18 cellular contexts compared by ENCODE assay signal in the genomic region with DNA sequence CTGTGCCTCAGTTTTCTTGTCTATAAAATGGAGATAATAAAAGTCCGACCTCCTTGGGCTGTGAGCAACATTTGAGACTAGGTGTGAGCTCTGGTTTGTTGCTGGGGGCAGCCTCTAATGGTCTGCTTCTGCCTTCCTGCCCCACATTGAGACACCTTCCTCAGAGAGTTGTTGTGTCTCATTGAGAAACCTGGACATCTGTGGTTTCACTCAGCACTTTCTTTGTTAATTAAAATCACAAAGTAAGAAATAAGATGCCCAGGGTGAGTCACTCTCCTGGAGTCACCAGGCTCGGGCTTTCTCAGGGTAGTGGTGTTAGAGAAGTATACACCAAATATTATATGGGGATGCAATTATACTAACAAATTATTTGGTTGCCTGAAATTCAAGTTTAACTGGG.
DNase-seq lines count a peak whose midpoint lies in the region; ATAC-seq, FAIRE-seq and TF ChIP-seq lines count a peak whose summit lies in the region.
"Had no signal": no experiment of that assay in that cellular context is flagged by ENCODE, and none has a peak within 500 bp of the region (broad histone marks: within the 10 kb centered on the region; RNA-seq: fewer than 3 reads in every experiment).

No MANE protein-coding gene starts in this region.

- CTCF ChIA-PET in HepG2 (lab: Yijun Ruan, JAX; ENCODE audit: low intra/inter-chr PET ratio, low total read pairs) = no interaction called here

- no peak for TF ChIP-seq POLR2A in HepG2 (IDR thresholded peaks at IDR 0.05; ENCODE audit: insufficient read depth in 1 of 2, low read depth in 2 of 2, low read length in 2 of 2)
- no peak for TF ChIP-seq POLR2A in gastrocnemius medialis (IDR thresholded peaks at IDR 0.05)

- no peaks in the 10 kb centered on the region for H3K9me3 ChIP-seq in HUES48 (ENCODE audit: control insufficient read depth, insufficient read depth, low read length)
- H3K9me3 ChIP-seq in keratinocyte (ENCODE audit: control insufficient read depth, low read depth, low read length) = no peaks in the 10 kb centered on the region
- H3K9me3 ChIP-seq in ascending aorta = no peaks in the 10 kb centered on the region
- no peaks in the 10 kb centered on the region for H3K9me3 ChIP-seq in HepG2 (ENCODE audit: low read length)
- no peaks in the 10 kb centered on the region for H3K9me3 ChIP-seq in gastrocnemius medialis

- no peak for TF ChIP-seq EP300 in HepG2 (IDR thresholded peaks at IDR 0.05; ENCODE audit: low read depth in 2 of 2, low read length in 2 of 2)
- TF ChIP-seq EP300 in HepG2 (CRISPR knock-in tag; IDR thresholded peaks at IDR 0.05; ENCODE audit: borderline replicate concordance) = no peak

- dilution Hi-C loops in keratinocyte (cut with MboI; ENCODE audit: extremely low pct_ligation_motif_present, low sequenced_read_pairs) = no loop called here

- FAIRE-seq in keratinocyte (lab: Jason Lieb, UNC) (peak; percentile 74), HepG2 (lab: Jason Lieb, UNC) (no peak)
- FAIRE-seq: GM18507, islet of Langerhans had no signal

- ATAC-seq in HepG2 (no peak), gastrocnemius medialis (no peak), GM18867 (IDR thresholded peaks at IDR 0.05; ENCODE audit: unreplicated experiment) (no peak)
- ATAC-seq: activated T-cell treated with anti-CD3 and anti-CD28 coated beads, Interleukin-2, amount 50 U/mL, for 4 hours had no signal

- H3K4me3 ChIP-seq in HUES48 (ENCODE audit: low read depth, low read length) = no peak overlapping the region
- H3K4me3 ChIP-seq in astrocyte of the spinal cord (ENCODE audit: low read depth, low read length) = no peak overlapping the region
- H3K4me3 ChIP-seq in keratinocyte (ENCODE audit: control insufficient read depth in 2 of 3, extremely low read depth in 1 of 3, insufficient read depth in 2 of 3, low read depth in 1 of 3, low read length in 3 of 3) = no peak overlapping the region
- no peak overlapping the region for H3K4me3 ChIP-seq in ascending aorta
- no peak overlapping the region for H3K4me3 ChIP-seq in HepG2 (replicated peaks in 1 of 3; ENCODE audit: insufficient read depth in 1 of 3, low read depth in 2 of 3, low read length in 3 of 3)
- no peak overlapping the region for H3K4me3 ChIP-seq in gastrocnemius medialis
- H3K4me3 ChIP-seq: PC-9 had no signal

- DNase-seq in AG20443 (ENCODE audit: low spot score) (peak; percentile 42), astrocyte of the spinal cord (ENCODE audit: low read depth, low spot score) (peak; percentile 58), keratinocyte (ENCODE audit: low read depth, low spot score) (no peak), ascending aorta (ENCODE audit: low spot score in 2 of 2) (no peak), HepG2 (ENCODE audit: low spot score) (no peak), gastrocnemius medialis (no peak)
- DNase-seq: activated CD4-positive, alpha-beta T cell treated with anti-CD3 and anti-CD28 coated beads, Interleukin-2, amount 50 U/mL, for 48 hours; activated naive CD8-positive, alpha-beta T cell treated with anti-CD3 and anti-CD28 coated beads, Interleukin-2, amount 10 ng/mL, durations not matched to agents 7 days and 5 days; activated T-cell treated with anti-CD3 and anti-CD28 coated beads, Interleukin-2, amount 50 U/mL, for 4 hours; cerebellar nuclear complex; NCI-H2029 treated with DMSO at 0.1 percent for 48 hours; NCI-H524; PC-9; retina had no signal

- TF ChIP-seq RAD21 in HepG2 (CRISPR knock-in tag; IDR thresholded peaks at IDR 0.05) = no peak

- H3K36me3 ChIP-seq in HUES48 (ENCODE audit: control insufficient read depth, insufficient read depth, low read length) = no peaks in the 10 kb centered on the region
- H3K36me3 ChIP-seq in keratinocyte (ENCODE audit: control insufficient read depth in 2 of 2, extremely low read depth in 1 of 2, insufficient read depth in 2 of 2, low read length in 2 of 2) = no peaks in the 10 kb centered on the region
- H3K36me3 ChIP-seq in ascending aorta = no peaks in the 10 kb centered on the region
- H3K36me3 ChIP-seq in HepG2 (replicated peaks in 1 of 2; ENCODE audit: control insufficient read depth in 1 of 2, insufficient read depth in 2 of 2, low read length in 2 of 2) = no peaks in the 10 kb centered on the region
- H3K36me3 ChIP-seq in gastrocnemius medialis = no peaks in the 10 kb centered on the region

- BruUV-seq in HepG2 (replicated peaks; lab: Mats Ljungman, UMichigan) = no TSS peak

- H3K27me3 ChIP-seq in HUES48 (ENCODE audit: control insufficient read depth, insufficient read depth, low read length) (no peaks in the 10 kb centered on the region), keratinocyte (ENCODE audit: control insufficient read depth, extremely low read depth, insufficient read depth, low read length) (no peaks in the 10 kb centered on the region), ascending aorta (no peaks in the 10 kb centered on the region), HepG2 (ENCODE audit: control insufficient read depth in 1 of 2, insufficient read depth in 2 of 2, low read length in 2 of 2) (no peaks in the 10 kb centered on the region), gastrocnemius medialis (no peaks in the 10 kb centered on the region)

- no peaks in the 10 kb centered on the region for H3K79me2 ChIP-seq in keratinocyte (ENCODE audit: control insufficient read depth, insufficient read depth, low read length)
- no peaks in the 10 kb centered on the region for H3K79me2 ChIP-seq in HepG2 (ENCODE audit: insufficient read depth, low read length)

- H3K27ac ChIP-seq in HUES48 (ENCODE audit: low read depth, low read length) (peak overlapping the region; percentile 90), keratinocyte (ENCODE audit: control insufficient read depth, insufficient read depth, low read length) (peak overlapping the region; percentile 69), ascending aorta (no peak overlapping the region), HepG2 (ENCODE audit: extremely low read length, insufficient read depth, low read length) (no peak overlapping the region), gastrocnemius medialis (no peak overlapping the region)
- H3K27ac ChIP-seq: PC-9 had no signal

- H3K9ac ChIP-seq in HUES48 (ENCODE audit: low read depth, low read length) = no peak overlapping the region
- no peak overlapping the region for H3K9ac ChIP-seq in keratinocyte (ENCODE audit: control insufficient read depth, extremely low read depth, insufficient read depth, low read length)
- H3K9ac ChIP-seq in HepG2 (ENCODE audit: insufficient read depth, low read depth, low read length) = no peak overlapping the region

- TF ChIP-seq CTCF in astrocyte of the spinal cord (IDR thresholded peaks at IDR 0.05; ENCODE audit: low read depth, low read length) (no peak), keratinocyte (optimal IDR thresholded peaks at IDR 0.05 in 1 of 3, IDR thresholded peaks at IDR 0.05 in 1 of 3, conservative IDR thresholded peaks at IDR 0.05 in 1 of 3; ENCODE audit: extremely low read depth in 1 of 3, insufficient read depth in 2 of 3, low read length in 3 of 3) (no peak), ascending aorta (IDR thresholded peaks at IDR 0.05) (no peak), HepG2 (CRISPR knock-in tag; IDR thresholded peaks at IDR 0.05) (no peak), gastrocnemius medialis (IDR thresholded peaks at IDR 0.05 in 4 of 5, conservative IDR thresholded peaks at IDR 0.05 in 1 of 5) (no peak)

- intact Hi-C loops in ascending aorta (cut with DNase I) (no loop called here), HepG2 (cut with micrococcal nuclease; ENCODE audit: unreplicated experiment) (no loop called here), gastrocnemius medialis (cut with DNase I; ENCODE audit: low total_unique reads) (no loop called here)

- no peak overlapping the region for H2AFZ ChIP-seq in keratinocyte (ENCODE audit: control insufficient read depth, low read length)
- no peak overlapping the region for H2AFZ ChIP-seq in HepG2 (ENCODE audit: low read length)
- H2AFZ ChIP-seq: PC-9 had no signal

- H3K9me1 ChIP-seq in keratinocyte (ENCODE audit: control insufficient read depth, extremely low read depth, insufficient read depth, low read length) = no peaks in the 10 kb centered on the region

- WGBS in HepG2 (ENCODE audit: low lambda C conversion rate) = 4% methylated on average over 2 of the region's 2 CpGs

- in situ Hi-C loops in astrocyte of the spinal cord (cut with HindIII; ENCODE audit: low sequenced_read_pairs) = no loop called here
- in situ Hi-C loops in HepG2 (cut with HindIII; ENCODE audit: extremely low pct_ligation_motif_present, low pct_unique_long_range_greater_than_20kb) = no loop called here
- in situ Hi-C loops in gastrocnemius medialis (cut with MboI; ENCODE audit: low sequenced_read_pairs in 4 of 4) = no loop called here

- H4K20me1 ChIP-seq in keratinocyte (ENCODE audit: control insufficient read depth, extremely low read depth, insufficient read depth, low read length) (no peaks in the 10 kb centered on the region), HepG2 (ENCODE audit: insufficient read depth, low read length) (no peaks in the 10 kb centered on the region)

- H3K4me1 ChIP-seq in HUES48 (ENCODE audit: control insufficient read depth, insufficient read depth, low read length) (peaks cover 62% of the 10 kb centered on the region), keratinocyte (ENCODE audit: control insufficient read depth, extremely low read depth, insufficient read depth, low read length) (peaks cover 26% of the 10 kb centered on the region), ascending aorta (no peaks in the 10 kb centered on the region), HepG2 (ENCODE audit: insufficient read depth, low read length) (peaks cover 12% of the 10 kb centered on the region; the same call in 1 of the 2 replicates), gastrocnemius medialis (no peaks in the 10 kb centered on the region)

- POLR2A ChIA-PET in HepG2 (lab: Yijun Ruan, JAX) = no interaction called here

- peak overlapping the region; percentile 26 for H3K4me2 ChIP-seq in keratinocyte (ENCODE audit: control insufficient read depth, extremely low read depth, insufficient read depth, low read depth, low read length)
- no peak overlapping the region for H3K4me2 ChIP-seq in HepG2 (ENCODE audit: low read depth, low read length)
- H3K4me2 ChIP-seq: PC-9 had no signal

TF ChIP-seq in HepG2, 621 proteins besides CTCF, POLR2A, EP300 and RAD21 (continues in another document):
- TF ChIP-seq RELA (CRISPR knock-in tag; IDR thresholded peaks at IDR 0.05) (no peak), U2AF2 (IDR thresholded peaks at IDR 0.05; ENCODE audit: low read depth, low read length) (no peak), ZNF615 (CRISPR knock-in tag; IDR thresholded peaks at IDR 0.05; ENCODE audit: borderline replicate concordance) (no peak)
- TF ChIP-seq, protein P1, sequence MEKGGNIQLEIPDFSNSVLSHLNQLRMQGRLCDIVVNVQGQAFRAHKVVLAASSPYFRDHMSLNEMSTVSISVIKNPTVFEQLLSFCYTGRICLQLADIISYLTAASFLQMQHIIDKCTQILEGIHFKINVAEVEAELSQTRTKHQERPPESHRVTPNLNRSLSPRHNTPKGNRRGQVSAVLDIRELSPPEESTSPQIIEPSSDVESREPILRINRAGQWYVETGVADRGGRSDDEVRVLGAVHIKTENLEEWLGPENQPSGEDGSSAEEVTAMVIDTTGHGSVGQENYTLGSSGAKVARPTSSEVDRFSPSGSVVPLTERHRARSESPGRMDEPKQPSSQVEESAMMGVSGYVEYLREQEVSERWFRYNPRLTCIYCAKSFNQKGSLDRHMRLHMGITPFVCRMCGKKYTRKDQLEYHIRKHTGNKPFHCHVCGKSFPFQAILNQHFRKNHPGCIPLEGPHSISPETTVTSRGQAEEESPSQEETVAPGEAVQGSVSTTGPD (CRISPR knock-in tag; IDR thresholded peaks at IDR 0.05) = no peak

Comparison
In these comparisons a context has a peak if more than half of its experiments do, and no peak if none do; other contexts are left out.
1. DNase-seq: peak in AG20443 (single experiment) and astrocyte of the spinal cord (single experiment); none in keratinocyte (single experiment), ascending aorta (0 of 2), HepG2 (single experiment) and gastrocnemius medialis (0 of 2).
2. H3K27ac ChIP-seq: peak in HUES48 (single experiment) and keratinocyte (single experiment); none in ascending aorta (0 of 2), HepG2 (single experiment) and gastrocnemius medialis (0 of 4).